10 cellular contexts compared by ENCODE assay signal in genomic region chr6:44249082-44249748, GRCh38. TPM values are rescaled to one million over a fixed set of nuclear protein-coding genes. Genes with fewer than 3 reads are reported as not detected.
A peak's percentile ranks its signal among the peaks of the same experiment; 100 is the strongest.
DNase-seq lines count a peak whose midpoint lies in the region; ATAC-seq and TF ChIP-seq lines count a peak whose summit lies in the region.
"Had no signal": no experiment of that assay in that cellular context is flagged by ENCODE, and none has a peak within 500 bp of the region (broad histone marks: within the 10 kb centered on the region; RNA-seq: fewer than 3 reads in every experiment).

No MANE protein-coding gene starts in this region.

- peaks cover 70% of the 10 kb centered on the region for H3K36me3 ChIP-seq in HUES6 (ENCODE audit: control insufficient read depth, insufficient read depth, low read length)

- BruUV-seq in MCF 10A (replicated peaks; lab: Mats Ljungman, UMichigan), result no TSS peak

- H3K9me3 ChIP-seq in HUES6 (ENCODE audit: control insufficient read depth, insufficient read depth, low read depth, low read length), result no peaks in the 10 kb centered on the region

- no peak overlapping the region for H3K27ac ChIP-seq in HUES6 (ENCODE audit: low read depth, low read length)

- H3K27me3 ChIP-seq in HUES6 (ENCODE audit: control insufficient read depth, insufficient read depth, low read length), result no peaks in the 10 kb centered on the region

- no peak for DNase-seq in AG04449 (ENCODE audit: low read depth, low spot score)
- DNase-seq in MCF 10A (ENCODE audit: unreplicated experiment), result no peak
- no peak for DNase-seq in mesothelial cell of epicardium (ENCODE audit: low spot score in 2 of 2, unreplicated experiment in 2 of 2)
- DNase-seq in H4 (ENCODE audit: low spot score), result no peak
- no peak for DNase-seq in NCI-H2107 treated with DMSO at 0.1 percent for 48 hours (lab: John Stamatoyannopoulos, UW; ENCODE audit: unreplicated experiment)
- DNase-seq: SW 1271 had no signal

- H3K4me1 Mint-ChIP-seq in MCF 10A (ENCODE audit: insufficient read depth, unreplicated experiment) (peaks cover 54% of the 10 kb centered on the region), mesothelial cell of epicardium (peaks cover 27% of the 10 kb centered on the region)

- intact Hi-C loops in MCF 10A (cut with micrococcal nuclease), result loop anchor here (10.0 kb wide), 1 partner anchor 474 kb away; the partner anchor contains the start of gene VEGFA

- H3K9me3 Mint-ChIP-seq in MCF 10A (ENCODE audit: unreplicated experiment) (no peaks in the 10 kb centered on the region), mesothelial cell of epicardium (no peaks in the 10 kb centered on the region)

- H3K36me3 Mint-ChIP-seq in MCF 10A (ENCODE audit: insufficient read depth, unreplicated experiment) (peaks cover 78% of the 10 kb centered on the region), mesothelial cell of epicardium (peaks cover 47% of the 10 kb centered on the region)

- H3K27me3 Mint-ChIP-seq in MCF 10A (ENCODE audit: insufficient read depth, unreplicated experiment), result no peaks in the 10 kb centered on the region
- H3K27me3 Mint-ChIP-seq in mesothelial cell of epicardium (ENCODE audit: low read depth), result no peaks in the 10 kb centered on the region

- TF ChIP-seq CTCF in AG04449 (IDR thresholded peaks at IDR 0.05; ENCODE audit: insufficient read depth, low read length, missing control alignments), result no peak
- no peak for TF ChIP-seq CTCF in MCF 10A (IDR thresholded peaks at IDR 0.05; ENCODE audit: unreplicated experiment)
- no peak for TF ChIP-seq CTCF in mesothelial cell of epicardium (IDR thresholded peaks at IDR 0.05; ENCODE audit: unreplicated experiment)

- H3K4me1 ChIP-seq in HUES6 (ENCODE audit: control insufficient read depth, insufficient read depth, low read length), result peaks cover 11% of the 10 kb centered on the region

- peak overlapping the region; percentile 11 for H3K9ac ChIP-seq in HUES6 (ENCODE audit: low read length)

- peak overlapping the region; percentile 95 for H3K4me3 Mint-ChIP-seq in MCF 10A (ENCODE audit: unreplicated experiment)
- H3K4me3 Mint-ChIP-seq in mesothelial cell of epicardium, result peak overlapping the region; percentile 98

- no peak for ATAC-seq in activated CD4-positive, CD25-positive, alpha-beta regulatory T cell treated with anti-CD3 and anti-CD28 coated beads, Interleukin-2, amount 50 U/mL, for 24 hours
- no peak for ATAC-seq in GM19452 (IDR thresholded peaks at IDR 0.05; ENCODE audit: unreplicated experiment)

- H3K27ac Mint-ChIP-seq in MCF 10A (ENCODE audit: low read depth, unreplicated experiment) (peak overlapping the region; percentile 99), mesothelial cell of epicardium (peak overlapping the region; percentile 99)

- peak overlapping the region; percentile 99 for H3K4me3 ChIP-seq in AG04449 (ENCODE audit: low read depth, low read length)
- peak overlapping the region; percentile 94 for H3K4me3 ChIP-seq in HUES6 (ENCODE audit: low read depth, low read length)

- POLR2A ChIA-PET in AG04449 (lab: Yijun Ruan, JAX) (interaction anchor here (4.4 kb wide), 1 partner anchor 7 kb away, joined by 109 read pairs; the partner anchor contains the start of gene SLC35B2), MCF 10A (lab: Yijun Ruan, JAX) (interaction anchor here (0.9 to 5.0 kb wide), 3 partner anchors 14 to 138 kb away, joined by 3 to 62 read pairs (median 25); partner anchors contain the start of genes CDC5L and SLC29A1)

- CTCF ChIA-PET in AG04449 (lab: Yijun Ruan, JAX) (interaction anchor here (1.5 to 8.1 kb wide), 5 partner anchors 7 to 152 kb away, joined by 3 to 135 read pairs (median 5); partner anchors contain the start of gene SLC35B2), MCF 10A (lab: Yijun Ruan, JAX) (interaction anchor here (1.1 to 3.6 kb wide), 3 partner anchors 14 to 138 kb away, joined by 3 to 13 read pairs (median 10); no protein-coding TSS in a partner anchor)

RNA-seq across cellular contexts. Expression of gene HSP90AB1, which starts 2.3 kb away (rescaled TPM):
- total RNA-seq in MCF 10A (2022) (546 and 577 TPM in 2 replicates), mesothelial cell of epicardium (992 to 1,038 TPM (median 1,015 TPM) in 3 replicates)
- total RNA-seq in H4 (2014; rRNA removed; shearing (Covaris generic)), result 2,045 and 2,316 TPM in 2 replicates

RNA-seq across cellular contexts. Expression of gene SLC35B2, which starts 8.1 kb away (rescaled TPM):
- total RNA-seq in MCF 10A (2022) (27.1 and 31.3 TPM in 2 replicates), mesothelial cell of epicardium (33.4 to 38.2 TPM (median 37.1 TPM) in 3 replicates)
- total RNA-seq in H4 (2014; rRNA removed; shearing (Covaris generic)), result 177 and 195 TPM in 2 replicates

RNA-seq across cellular contexts. Expression of gene NFKBIE, which starts 16.1 kb away (rescaled TPM):
- total RNA-seq in MCF 10A (2022) (6.0 and 8.8 TPM in 2 replicates), mesothelial cell of epicardium (8.9 to 9.7 TPM (median 9.2 TPM) in 3 replicates)
- 11.2 and 12.4 TPM in 2 replicates for total RNA-seq in H4 (2014; rRNA removed; shearing (Covaris generic))

RNA-seq across cellular contexts. Expression of gene TMEM151B, which starts 21.0 kb away (rescaled TPM):
- total RNA-seq in MCF 10A (2022), result not detected in 2 replicates
- 0.45 to 0.80 TPM (median 0.56 TPM) in 3 replicates for total RNA-seq in mesothelial cell of epicardium
- 0.37 TPM in 1 of 2 replicates, not detected in the other for total RNA-seq in H4 (2014; rRNA removed; shearing (Covaris generic))
- total RNA-seq: glomerular endothelial cell had no signal

RNA-seq across cellular contexts. Expression of gene SLC29A1, which starts 25.8 kb away (rescaled TPM):
- total RNA-seq in MCF 10A (2022) (6.8 and 7.0 TPM in 2 replicates), mesothelial cell of epicardium (13.2 to 13.9 TPM (median 13.9 TPM) in 3 replicates)
- total RNA-seq in H4 (2014; rRNA removed; shearing (Covaris generic)), result 17.3 and 33.8 TPM in 2 replicates
